ENCODE assay signal across 12 cellular contexts in the genomic region with DNA sequence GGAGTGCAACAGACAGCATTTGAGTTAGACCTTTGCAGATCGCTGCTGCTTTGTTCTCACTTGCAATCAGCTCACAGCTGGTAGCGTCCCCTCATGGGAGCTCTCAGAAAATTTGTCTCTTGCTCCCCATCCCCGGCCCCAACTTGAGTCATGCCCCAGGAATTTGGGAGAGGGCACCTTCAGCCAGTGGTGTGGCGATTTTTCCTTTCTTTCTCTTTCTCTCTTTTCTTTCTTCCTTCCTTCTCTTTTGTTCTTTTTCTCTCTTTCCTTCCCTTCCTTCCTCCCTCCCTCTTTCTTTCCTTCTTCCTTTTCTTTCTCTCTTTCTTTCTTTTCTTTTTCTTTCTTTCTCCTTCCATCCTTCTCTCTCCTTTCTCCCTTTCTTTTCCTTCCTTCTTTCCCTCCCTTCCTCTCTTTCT. TPM values are rescaled to one million over a fixed set of nuclear protein-coding genes. Genes with fewer than 3 reads are reported as not detected.
DNase-seq lines count a peak whose midpoint lies in the region; ATAC-seq, FAIRE-seq and TF ChIP-seq lines count a peak whose summit lies in the region.
"Had no signal": no experiment of that assay in that cellular context is flagged by ENCODE, and none has a peak within 500 bp of the region (broad histone marks: within the 10 kb centered on the region; RNA-seq: fewer than 3 reads in every experiment).

No MANE protein-coding gene starts in this region.

- no peak overlapping the region for H3K23ac ChIP-seq in neuronal stem cell (ENCODE audit: low read depth, low read length, poor library complexity)

- H3K36me3 Mint-ChIP-seq in Calu3 (ENCODE audit: insufficient read depth, unreplicated experiment) (no peaks in the 10 kb centered on the region), osteocyte (ENCODE audit: unreplicated experiment) (no peaks in the 10 kb centered on the region)

- H3K4me1 ChIP-seq in esophagus muscularis mucosa (peaks cover 10 to 46% (median 45%) of the 10 kb centered on the region in 4 donors), neuronal stem cell (ENCODE audit: control insufficient read depth in 2 of 2, insufficient read depth in 1 of 2, low read depth in 1 of 2, low read length in 2 of 2) (peaks cover 0 to 19% of the 10 kb centered on the region in 2 donors)

- no peak overlapping the region for H2AK5ac ChIP-seq in neuronal stem cell (ENCODE audit: low read depth, low read length)

- no peak for DNase-seq in Calu3
- DNase-seq in RCC 7860 (ENCODE audit: low spot score), result peak; percentile 39
- no peak for DNase-seq in esophagus muscularis mucosa (ENCODE audit: extremely low spot score)
- no peak for DNase-seq in osteocyte (ENCODE audit: extremely low spot score, unreplicated experiment)
- no peak for DNase-seq in NCI-H774 (lab: John Stamatoyannopoulos, UW)
- no peak for DNase-seq in middle frontal gyrus (ENCODE audit: extremely low spot score, low spot score)
- DNase-seq in neuronal stem cell (ENCODE audit: low spot score), result no peak
- DNase-seq: activated naive CD4-positive, alpha-beta T cell treated with anti-CD3 and anti-CD28 coated beads for 36 hours; COR-L47; foreskin melanocyte; NCI-H524 treated with DMSO at 0.1 percent for 48 hours had no signal

- H3K36me3 ChIP-seq in esophagus muscularis mucosa (no peaks in the 10 kb centered on the region), neuronal stem cell (replicated peaks in 1 of 2; ENCODE audit: control insufficient read depth in 2 of 2, insufficient read depth in 2 of 2, low read length in 2 of 2) (no peaks in the 10 kb centered on the region)

- H3K4ac ChIP-seq in neuronal stem cell (ENCODE audit: low read length), result no peak overlapping the region

- peaks cover 29% of the 10 kb centered on the region for H3K4me1 Mint-ChIP-seq in Calu3 (ENCODE audit: low read depth, unreplicated experiment)
- H3K4me1 Mint-ChIP-seq in osteocyte (ENCODE audit: unreplicated experiment), result peaks cover 44% of the 10 kb centered on the region

- no peaks in the 10 kb centered on the region for H3K79me1 ChIP-seq in neuronal stem cell (ENCODE audit: low read depth, low read length)

- H2BK5ac ChIP-seq in neuronal stem cell (ENCODE audit: low read length), result no peak overlapping the region

- H3K27me3 ChIP-seq in esophagus muscularis mucosa, result no peaks in the 10 kb centered on the region
- H3K27me3 ChIP-seq in neuronal stem cell (ENCODE audit: control insufficient read depth in 3 of 3, insufficient read depth in 3 of 3, low read depth in 1 of 3, low read length in 3 of 3), result peaks cover 0 to 13% (median 0%) of the 10 kb centered on the region in 3 experiments

- no peak for TF ChIP-seq CTCF in Calu3 (IDR thresholded peaks at IDR 0.05; ENCODE audit: unreplicated experiment)
- TF ChIP-seq CTCF in esophagus muscularis mucosa (IDR thresholded peaks at IDR 0.05), result no peak
- TF ChIP-seq CTCF in osteocyte (IDR thresholded peaks at IDR 0.05), result no peak

- H3K9ac ChIP-seq in neuronal stem cell (ENCODE audit: low read depth, low read length, poor library complexity), result no peak overlapping the region

- no peaks in the 10 kb centered on the region for H3K9me3 ChIP-seq in esophagus muscularis mucosa
- H3K9me3 ChIP-seq in neuronal stem cell (replicated peaks in 1 of 2; ENCODE audit: control insufficient read depth in 2 of 2, insufficient read depth in 1 of 2, low read depth in 1 of 2, low read length in 2 of 2), result no peaks in the 10 kb centered on the region

- H4K8ac ChIP-seq in neuronal stem cell (ENCODE audit: low read depth, low read length), result no peak overlapping the region

- 46% methylated on average over 4 of the region's 4 CpGs for WGBS in esophagus muscularis mucosa
- WGBS in neuronal stem cell (ENCODE audit: extremely low coverage in 2 of 2, insufficient read length in 2 of 2, insufficient replicate concordance in 1 of 2), 2 donors, result no CpG with 5 or more reads among the region's 4 CpGs

- TF ChIP-seq POLR2A in esophagus muscularis mucosa (IDR thresholded peaks at IDR 0.05; ENCODE audit: low read depth), result no peak

- no peak for FAIRE-seq in RCC 7860 (lab: Jason Lieb, UNC)

- H3K9me3 Mint-ChIP-seq in Calu3 (ENCODE audit: low read depth, unreplicated experiment) (peaks cover 3% of the 10 kb centered on the region), osteocyte (ENCODE audit: unreplicated experiment) (no peaks in the 10 kb centered on the region)
- H3K9me3 Mint-ChIP-seq: activated naive CD4-positive, alpha-beta T cell treated with anti-CD3 and anti-CD28 coated beads for 36 hours had no signal

- TF ChIP-seq EP300 in esophagus muscularis mucosa (IDR thresholded peaks at IDR 0.05), result no peak

- ATAC-seq in HG03571 (IDR thresholded peaks at IDR 0.05; ENCODE audit: unreplicated experiment), result no peak

- peak overlapping the region; percentile 13 for H3K4me3 Mint-ChIP-seq in Calu3 (ENCODE audit: low read depth, unreplicated experiment)
- peak overlapping the region; percentile 65 for H3K4me3 Mint-ChIP-seq in osteocyte (ENCODE audit: unreplicated experiment)
- H3K4me3 Mint-ChIP-seq: activated naive CD4-positive, alpha-beta T cell treated with anti-CD3 and anti-CD28 coated beads for 36 hours had no signal

- no peak overlapping the region for H2BK15ac ChIP-seq in neuronal stem cell (ENCODE audit: low read length)

- H3K27me3 Mint-ChIP-seq in Calu3 (ENCODE audit: unreplicated experiment), result peaks cover 32% of the 10 kb centered on the region
- H3K27me3 Mint-ChIP-seq in osteocyte (ENCODE audit: unreplicated experiment), result no peaks in the 10 kb centered on the region

- CTCF ChIA-PET in Calu3 (lab: Charles Lee), result no interaction called here

- H3K18ac ChIP-seq in neuronal stem cell (ENCODE audit: low read length), result no peak overlapping the region

- H3K4me2 ChIP-seq in neuronal stem cell (ENCODE audit: insufficient read depth, low read length, poor library complexity, severe bottlenecking), result no peak overlapping the region

- intact Hi-C loops in Calu3 (cut with micrococcal nuclease; ENCODE audit: unreplicated experiment), result no loop called here
- intact Hi-C loops in esophagus muscularis mucosa (cut with DNase I), result loop anchor here (5.0 kb wide), 1 partner anchor 248 kb away; a partner anchor contains a TSS

- BruUV-seq in Calu3 (replicated peaks; lab: Mats Ljungman, UMichigan), result no TSS peak

- no peak overlapping the region for H3K27ac Mint-ChIP-seq in Calu3 (ENCODE audit: unreplicated experiment)
- H3K27ac Mint-ChIP-seq in osteocyte (ENCODE audit: unreplicated experiment), result peak overlapping the region; percentile 89
- H3K27ac Mint-ChIP-seq: activated naive CD4-positive, alpha-beta T cell treated with anti-CD3 and anti-CD28 coated beads for 36 hours had no signal

- H3K14ac ChIP-seq in neuronal stem cell (ENCODE audit: low read length), result no peak overlapping the region

- H2AFZ ChIP-seq in neuronal stem cell (ENCODE audit: low read length), result no peak overlapping the region

- no peak overlapping the region for H4K91ac ChIP-seq in neuronal stem cell (ENCODE audit: low read depth, low read length, poor library complexity)

- no peak overlapping the region for H2BK120ac ChIP-seq in neuronal stem cell (ENCODE audit: low read depth, low read length)

- no peak overlapping the region for H2BK12ac ChIP-seq in neuronal stem cell (ENCODE audit: low read length)

- peak overlapping the region; percentile 81 to 88 (median 84) for H3K27ac ChIP-seq in esophagus muscularis mucosa (replicated peaks in 1 of 4)
- no peak overlapping the region for H3K27ac ChIP-seq in neuronal stem cell (replicated peaks; ENCODE audit: low read length)

- H3K4me3 ChIP-seq in esophagus muscularis mucosa, result peak overlapping the region; percentile 13 to 38 (median 30)
- no peak overlapping the region for H3K4me3 ChIP-seq in neuronal stem cell (ENCODE audit: low read length in 2 of 2)

RNA-seq across cellular contexts. Expression of a gene that starts 34.2 kb away (rescaled TPM):
- 0.91 and 0.97 TPM in 2 replicates for total RNA-seq in Calu3 (2022)
- 1 to 10 TPM in 2 of 4 donors, under 1 TPM in 1, not detected in 1; 0.83 to 3.0 (median 1.8) TPM for total RNA-seq in esophagus muscularis mucosa
- total RNA-seq in osteocyte, result 1.7 and 2.1 TPM in 2 replicates
- 1.5 TPM for polyA plus RNA-seq in neuronal stem cell (2013, experiment 1 of 2)
- polyA plus RNA-seq in neuronal stem cell (2013, experiment 2 of 2), result 1.5 TPM

Comparison
In these comparisons a context has a peak if more than half of its experiments do, and no peak if none do; other contexts are left out.
1. H3K4me3 ChIP-seq: peak in esophagus muscularis mucosa (4 of 4); none in neuronal stem cell (0 of 2).